Comparison of ENCODE assay signal across 1 cellular context in the genomic region with DNA sequence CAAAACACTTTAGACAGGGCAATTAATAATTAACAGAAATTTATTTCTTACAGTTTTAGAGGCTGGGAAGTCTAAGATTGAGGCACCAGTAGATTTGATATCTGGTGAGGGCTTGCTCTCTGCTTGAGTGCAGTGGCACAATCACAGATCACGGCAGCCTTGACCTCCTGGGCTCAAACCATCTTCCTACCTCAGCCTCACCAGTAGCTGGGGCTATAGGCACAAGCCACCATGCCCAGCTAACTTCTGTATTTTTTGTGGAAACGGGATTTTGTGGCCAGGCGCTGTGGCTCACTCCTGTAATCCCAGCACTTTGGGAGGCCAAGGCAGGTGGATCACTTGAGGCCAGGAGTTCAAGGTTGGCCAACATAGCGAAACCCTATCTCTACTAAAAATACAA.
TF ChIP-seq lines count a peak whose summit lies in the region.

No MANE protein-coding gene starts in this region.

TF ChIP-seq in WTC11, 78 proteins besides CTCF, POLR2A, EP300 and RAD21 (continued from another document):
- TF ChIP-seq, protein P1, sequence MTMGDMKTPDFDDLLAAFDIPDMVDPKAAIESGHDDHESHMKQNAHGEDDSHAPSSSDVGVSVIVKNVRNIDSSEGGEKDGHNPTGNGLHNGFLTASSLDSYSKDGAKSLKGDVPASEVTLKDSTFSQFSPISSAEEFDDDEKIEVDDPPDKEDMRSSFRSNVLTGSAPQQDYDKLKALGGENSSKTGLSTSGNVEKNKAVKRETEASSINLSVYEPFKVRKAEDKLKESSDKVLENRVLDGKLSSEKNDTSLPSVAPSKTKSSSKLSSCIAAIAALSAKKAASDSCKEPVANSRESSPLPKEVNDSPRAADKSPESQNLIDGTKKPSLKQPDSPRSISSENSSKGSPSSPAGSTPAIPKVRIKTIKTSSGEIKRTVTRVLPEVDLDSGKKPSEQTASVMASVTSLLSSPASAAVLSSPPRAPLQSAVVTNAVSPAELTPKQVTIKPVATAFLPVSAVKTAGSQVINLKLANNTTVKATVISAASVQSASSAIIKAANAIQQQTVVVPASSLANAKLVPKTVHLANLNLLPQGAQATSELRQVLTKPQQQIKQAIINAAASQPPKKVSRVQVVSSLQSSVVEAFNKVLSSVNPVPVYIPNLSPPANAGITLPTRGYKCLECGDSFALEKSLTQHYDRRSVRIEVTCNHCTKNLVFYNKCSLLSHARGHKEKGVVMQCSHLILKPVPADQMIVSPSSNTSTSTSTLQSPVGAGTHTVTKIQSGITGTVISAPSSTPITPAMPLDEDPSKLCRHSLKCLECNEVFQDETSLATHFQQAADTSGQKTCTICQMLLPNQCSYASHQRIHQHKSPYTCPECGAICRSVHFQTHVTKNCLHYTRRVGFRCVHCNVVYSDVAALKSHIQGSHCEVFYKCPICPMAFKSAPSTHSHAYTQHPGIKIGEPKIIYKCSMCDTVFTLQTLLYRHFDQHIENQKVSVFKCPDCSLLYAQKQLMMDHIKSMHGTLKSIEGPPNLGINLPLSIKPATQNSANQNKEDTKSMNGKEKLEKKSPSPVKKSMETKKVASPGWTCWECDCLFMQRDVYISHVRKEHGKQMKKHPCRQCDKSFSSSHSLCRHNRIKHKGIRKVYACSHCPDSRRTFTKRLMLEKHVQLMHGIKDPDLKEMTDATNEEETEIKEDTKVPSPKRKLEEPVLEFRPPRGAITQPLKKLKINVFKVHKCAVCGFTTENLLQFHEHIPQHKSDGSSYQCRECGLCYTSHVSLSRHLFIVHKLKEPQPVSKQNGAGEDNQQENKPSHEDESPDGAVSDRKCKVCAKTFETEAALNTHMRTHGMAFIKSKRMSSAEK (CRISPR knock-in tag; IDR thresholded peaks at IDR 0.05; ENCODE audit: borderline replicate concordance) = no peak
- no peak for TF ChIP-seq ZNF423 (CRISPR knock-in tag; IDR thresholded peaks at IDR 0.05)
- TF ChIP-seq, protein P2, sequence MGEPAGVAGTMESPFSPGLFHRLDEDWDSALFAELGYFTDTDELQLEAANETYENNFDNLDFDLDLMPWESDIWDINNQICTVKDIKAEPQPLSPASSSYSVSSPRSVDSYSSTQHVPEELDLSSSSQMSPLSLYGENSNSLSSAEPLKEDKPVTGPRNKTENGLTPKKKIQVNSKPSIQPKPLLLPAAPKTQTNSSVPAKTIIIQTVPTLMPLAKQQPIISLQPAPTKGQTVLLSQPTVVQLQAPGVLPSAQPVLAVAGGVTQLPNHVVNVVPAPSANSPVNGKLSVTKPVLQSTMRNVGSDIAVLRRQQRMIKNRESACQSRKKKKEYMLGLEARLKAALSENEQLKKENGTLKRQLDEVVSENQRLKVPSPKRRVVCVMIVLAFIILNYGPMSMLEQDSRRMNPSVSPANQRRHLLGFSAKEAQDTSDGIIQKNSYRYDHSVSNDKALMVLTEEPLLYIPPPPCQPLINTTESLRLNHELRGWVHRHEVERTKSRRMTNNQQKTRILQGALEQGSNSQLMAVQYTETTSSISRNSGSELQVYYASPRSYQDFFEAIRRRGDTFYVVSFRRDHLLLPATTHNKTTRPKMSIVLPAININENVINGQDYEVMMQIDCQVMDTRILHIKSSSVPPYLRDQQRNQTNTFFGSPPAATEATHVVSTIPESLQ (CRISPR knock-in tag; IDR thresholded peaks at IDR 0.05) = no peak
- TF ChIP-seq, protein P3, sequence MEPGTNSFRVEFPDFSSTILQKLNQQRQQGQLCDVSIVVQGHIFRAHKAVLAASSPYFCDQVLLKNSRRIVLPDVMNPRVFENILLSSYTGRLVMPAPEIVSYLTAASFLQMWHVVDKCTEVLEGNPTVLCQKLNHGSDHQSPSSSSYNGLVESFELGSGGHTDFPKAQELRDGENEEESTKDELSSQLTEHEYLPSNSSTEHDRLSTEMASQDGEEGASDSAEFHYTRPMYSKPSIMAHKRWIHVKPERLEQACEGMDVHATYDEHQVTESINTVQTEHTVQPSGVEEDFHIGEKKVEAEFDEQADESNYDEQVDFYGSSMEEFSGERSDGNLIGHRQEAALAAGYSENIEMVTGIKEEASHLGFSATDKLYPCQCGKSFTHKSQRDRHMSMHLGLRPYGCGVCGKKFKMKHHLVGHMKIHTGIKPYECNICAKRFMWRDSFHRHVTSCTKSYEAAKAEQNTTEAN (CRISPR knock-in tag; IDR thresholded peaks at IDR 0.05) = no peak
- TF ChIP-seq, protein P4, sequence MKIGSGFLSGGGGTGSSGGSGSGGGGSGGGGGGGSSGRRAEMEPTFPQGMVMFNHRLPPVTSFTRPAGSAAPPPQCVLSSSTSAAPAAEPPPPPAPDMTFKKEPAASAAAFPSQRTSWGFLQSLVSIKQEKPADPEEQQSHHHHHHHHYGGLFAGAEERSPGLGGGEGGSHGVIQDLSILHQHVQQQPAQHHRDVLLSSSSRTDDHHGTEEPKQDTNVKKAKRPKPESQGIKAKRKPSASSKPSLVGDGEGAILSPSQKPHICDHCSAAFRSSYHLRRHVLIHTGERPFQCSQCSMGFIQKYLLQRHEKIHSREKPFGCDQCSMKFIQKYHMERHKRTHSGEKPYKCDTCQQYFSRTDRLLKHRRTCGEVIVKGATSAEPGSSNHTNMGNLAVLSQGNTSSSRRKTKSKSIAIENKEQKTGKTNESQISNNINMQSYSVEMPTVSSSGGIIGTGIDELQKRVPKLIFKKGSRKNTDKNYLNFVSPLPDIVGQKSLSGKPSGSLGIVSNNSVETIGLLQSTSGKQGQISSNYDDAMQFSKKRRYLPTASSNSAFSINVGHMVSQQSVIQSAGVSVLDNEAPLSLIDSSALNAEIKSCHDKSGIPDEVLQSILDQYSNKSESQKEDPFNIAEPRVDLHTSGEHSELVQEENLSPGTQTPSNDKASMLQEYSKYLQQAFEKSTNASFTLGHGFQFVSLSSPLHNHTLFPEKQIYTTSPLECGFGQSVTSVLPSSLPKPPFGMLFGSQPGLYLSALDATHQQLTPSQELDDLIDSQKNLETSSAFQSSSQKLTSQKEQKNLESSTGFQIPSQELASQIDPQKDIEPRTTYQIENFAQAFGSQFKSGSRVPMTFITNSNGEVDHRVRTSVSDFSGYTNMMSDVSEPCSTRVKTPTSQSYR (CRISPR knock-in tag; IDR thresholded peaks at IDR 0.05) = no peak
- no peak for TF ChIP-seq MYBL2 (CRISPR knock-in tag; IDR thresholded peaks at IDR 0.05)
- TF ChIP-seq CBFB (CRISPR knock-in tag; IDR thresholded peaks at IDR 0.05; ENCODE audit: low read depth) = no peak
- TF ChIP-seq ZNF219 (CRISPR knock-in tag; IDR thresholded peaks at IDR 0.05; ENCODE audit: borderline replicate concordance) = no peak
- no peak for TF ChIP-seq TEAD4 (CRISPR knock-in tag; IDR thresholded peaks at IDR 0.05)
- no peak for TF ChIP-seq ZNF671 (CRISPR knock-in tag; IDR thresholded peaks at IDR 0.05)
- TF ChIP-seq, protein P5, sequence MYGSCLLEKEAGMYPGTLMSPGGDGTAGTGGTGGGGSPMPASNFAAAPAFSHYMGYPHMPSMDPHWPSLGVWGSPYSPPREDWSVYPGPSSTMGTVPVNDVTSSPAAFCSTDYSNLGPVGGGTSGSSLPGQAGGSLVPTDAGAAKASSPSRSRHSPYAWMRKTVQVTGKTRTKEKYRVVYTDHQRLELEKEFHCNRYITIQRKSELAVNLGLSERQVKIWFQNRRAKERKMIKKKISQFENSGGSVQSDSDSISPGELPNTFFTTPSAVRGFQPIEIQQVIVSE (CRISPR knock-in tag; IDR thresholded peaks at IDR 0.05; ENCODE audit: borderline replicate concordance) = no peak
- TF ChIP-seq, protein P6, sequence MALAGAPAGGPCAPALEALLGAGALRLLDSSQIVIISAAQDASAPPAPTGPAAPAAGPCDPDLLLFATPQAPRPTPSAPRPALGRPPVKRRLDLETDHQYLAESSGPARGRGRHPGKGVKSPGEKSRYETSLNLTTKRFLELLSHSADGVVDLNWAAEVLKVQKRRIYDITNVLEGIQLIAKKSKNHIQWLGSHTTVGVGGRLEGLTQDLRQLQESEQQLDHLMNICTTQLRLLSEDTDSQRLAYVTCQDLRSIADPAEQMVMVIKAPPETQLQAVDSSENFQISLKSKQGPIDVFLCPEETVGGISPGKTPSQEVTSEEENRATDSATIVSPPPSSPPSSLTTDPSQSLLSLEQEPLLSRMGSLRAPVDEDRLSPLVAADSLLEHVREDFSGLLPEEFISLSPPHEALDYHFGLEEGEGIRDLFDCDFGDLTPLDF (CRISPR knock-in tag; IDR thresholded peaks at IDR 0.05) = no peak
- TF ChIP-seq, protein P7, sequence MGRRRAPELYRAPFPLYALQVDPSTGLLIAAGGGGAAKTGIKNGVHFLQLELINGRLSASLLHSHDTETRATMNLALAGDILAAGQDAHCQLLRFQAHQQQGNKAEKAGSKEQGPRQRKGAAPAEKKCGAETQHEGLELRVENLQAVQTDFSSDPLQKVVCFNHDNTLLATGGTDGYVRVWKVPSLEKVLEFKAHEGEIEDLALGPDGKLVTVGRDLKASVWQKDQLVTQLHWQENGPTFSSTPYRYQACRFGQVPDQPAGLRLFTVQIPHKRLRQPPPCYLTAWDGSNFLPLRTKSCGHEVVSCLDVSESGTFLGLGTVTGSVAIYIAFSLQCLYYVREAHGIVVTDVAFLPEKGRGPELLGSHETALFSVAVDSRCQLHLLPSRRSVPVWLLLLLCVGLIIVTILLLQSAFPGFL (CRISPR knock-in tag; IDR thresholded peaks at IDR 0.05; ENCODE audit: borderline replicate concordance) = no peak
- TF ChIP-seq KAT7 (CRISPR knock-in tag; IDR thresholded peaks at IDR 0.05; ENCODE audit: borderline replicate concordance) = no peak
